In the genomic region with DNA sequence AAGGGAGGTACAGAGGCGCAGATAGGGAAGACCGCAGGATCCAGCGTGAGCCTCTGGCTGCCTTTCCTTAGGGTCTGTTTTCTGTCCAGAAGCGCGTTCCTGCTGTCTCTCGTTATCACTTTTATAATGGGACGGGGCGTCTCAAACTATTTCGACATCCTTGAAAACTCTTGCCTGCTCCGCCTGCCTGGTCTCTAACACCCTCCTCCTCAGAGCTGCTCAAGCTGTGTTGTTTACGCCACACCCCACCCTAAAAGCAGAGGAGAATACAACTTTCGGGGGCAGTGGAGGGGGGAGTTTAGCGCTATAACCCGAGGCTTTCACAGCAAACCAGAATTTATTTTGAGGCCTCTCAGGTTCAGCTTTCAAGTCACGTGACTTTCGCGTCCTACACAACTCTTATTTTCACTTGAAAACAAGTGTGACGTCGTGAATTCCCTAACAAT, we compare ENCODE assay signal across 8 cellular contexts. TPM values are rescaled to one million over a fixed set of nuclear protein-coding genes. Genes with fewer than 3 reads are reported as not detected.
A peak's percentile ranks its signal among the peaks of the same experiment; 100 is the strongest.
DNase-seq lines count a peak whose midpoint lies in the region; ATAC-seq and TF ChIP-seq lines count a peak whose summit lies in the region.

No MANE protein-coding gene starts in this region.

- no peaks in the 10 kb centered on the region for H3K36me3 ChIP-seq in MM.1S (replicated peaks; ENCODE audit: insufficient read depth, low read length)
- H3K36me3 ChIP-seq in colonic mucosa = no peaks in the 10 kb centered on the region
- no peaks in the 10 kb centered on the region for H3K36me3 ChIP-seq in lung (ENCODE audit: control insufficient read depth in 2 of 2, insufficient read depth in 2 of 2, low read length in 2 of 2)
- no peaks in the 10 kb centered on the region for H3K36me3 ChIP-seq in transverse colon

- ATAC-seq in GM18498 (IDR thresholded peaks at IDR 0.05; ENCODE audit: unreplicated experiment) (peak; percentile 3), lung (ENCODE audit: insufficient read depth, low FRiP score) (peak; percentile 17)

- H3K9me2 ChIP-seq in MM.1S (replicated peaks; ENCODE audit: insufficient read depth, low read length) = no peaks in the 10 kb centered on the region

- in situ Hi-C loops in transverse colon (cut with MboI; ENCODE audit: low pct_ligation_motif_present in 1 of 4, low pct_unique_long_range_greater_than_20kb in 1 of 4, low sequenced_read_pairs in 3 of 4) = no loop called here

- no peaks in the 10 kb centered on the region for H3F3A ChIP-seq in MM.1S (ENCODE audit: insufficient read depth, low read length)

- no peak for TF ChIP-seq EP300 in transverse colon (IDR thresholded peaks at IDR 0.05; ENCODE audit: low read depth)

- H3K27me3 ChIP-seq in MM.1S (replicated peaks; ENCODE audit: insufficient read depth, low read length) (no peaks in the 10 kb centered on the region), colonic mucosa (no peaks in the 10 kb centered on the region), lung (ENCODE audit: control insufficient read depth, insufficient read depth) (no peaks in the 10 kb centered on the region), transverse colon (no peaks in the 10 kb centered on the region)

- peaks cover 4% of the 10 kb centered on the region; the same call in 1 of the 2 replicates for H3K79me2 ChIP-seq in MM.1S (ENCODE audit: low read length)

- intact Hi-C loops in colonic mucosa (cut with DNase I) = no loop called here
- intact Hi-C loops in transverse colon (cut with DNase I; ENCODE audit: low total_unique reads) = no loop called here

- DNase-seq in MM.1S = no peak
- peak; percentile 41 for DNase-seq in colonic mucosa
- DNase-seq in lung (ENCODE audit: low spot score) = peak; percentile 41
- no peak for DNase-seq in transverse colon
- DNase-seq in NCI-H226 = no peak
- no peak for DNase-seq in NCI-H1048 (lab: John Stamatoyannopoulos, UW)
- no peak for DNase-seq in stimulated activated CD4-positive, alpha-beta T cell treated with anti-CD3 and anti-CD28 coated beads, Interleukin-2, amount 100 ng/mL, for 48 hours

- 4 to 36% methylated on average over 19 of the region's 19 CpGs for WGBS in lung, 2 donors
- 47% methylated on average over 19 of the region's 19 CpGs; no CpG with 5 or more reads in 1 of the 2 donors for WGBS in transverse colon (ENCODE audit: low coverage in 1 of 2), 2 donors

- peak overlapping the region; percentile 50 for H3K4me2 ChIP-seq in MM.1S (ENCODE audit: low read depth, low read length)

- peak overlapping the region; percentile 54 for H2AFZ ChIP-seq in MM.1S (ENCODE audit: low read length)

- H4K20me1 ChIP-seq in MM.1S (ENCODE audit: insufficient read depth, low read length) = no peaks in the 10 kb centered on the region

- H3K9me3 ChIP-seq in MM.1S (replicated peaks; ENCODE audit: insufficient read depth, low read length) (no peaks in the 10 kb centered on the region), colonic mucosa (no peaks in the 10 kb centered on the region), lung (ENCODE audit: control insufficient read depth in 2 of 2, insufficient read depth in 1 of 2, low read length in 1 of 2) (peaks cover 0 to 7% of the 10 kb centered on the region in 2 donors), transverse colon (no peaks in the 10 kb centered on the region)

- peak overlapping the region; percentile 20; the same call in 1 of the 2 replicates for H3K27ac ChIP-seq in MM.1S (ENCODE audit: low read length)
- H3K27ac ChIP-seq in colonic mucosa = peak overlapping the region; percentile 86
- H3K27ac ChIP-seq in lung (ENCODE audit: low read depth in 1 of 2, low read length in 1 of 2) = peak overlapping the region; percentile 76 to 92
- H3K27ac ChIP-seq in transverse colon = peak overlapping the region; percentile 93 to 98 (median 96)

- H3K4me1 ChIP-seq in MM.1S (ENCODE audit: low read length) (no peaks in the 10 kb centered on the region), colonic mucosa (no peaks in the 10 kb centered on the region), lung (ENCODE audit: control insufficient read depth in 2 of 2, insufficient read depth in 2 of 2, low read length in 2 of 2) (peaks cover 0 to 4% of the 10 kb centered on the region in 2 donors), transverse colon (peaks cover 5 to 24% (median 12%) of the 10 kb centered on the region in 4 donors)

- peak overlapping the region; percentile 36; the same call in 1 of the 2 replicates for H3K9ac ChIP-seq in MM.1S (ENCODE audit: low read length)
- H3K9ac ChIP-seq in colonic mucosa (ENCODE audit: low read depth in 2 of 2, low read length in 2 of 2) = peak overlapping the region; percentile 72 to 84

- no peak for TF ChIP-seq POLR2A in transverse colon (IDR thresholded peaks at IDR 0.05)

- no peak for TF ChIP-seq CTCF in MM.1S (IDR thresholded peaks at IDR 0.05; ENCODE audit: low read length)
- no peak for TF ChIP-seq CTCF in colonic mucosa (IDR thresholded peaks at IDR 0.05)
- no peak for TF ChIP-seq CTCF in lung (IDR thresholded peaks at IDR 0.05; ENCODE audit: control extremely low read depth, extremely low read depth)
- TF ChIP-seq CTCF in transverse colon (IDR thresholded peaks at IDR 0.05) = no peak

- H3K4me3 ChIP-seq in MM.1S (ENCODE audit: low read length) (peak overlapping the region; percentile 65), colonic mucosa (peak overlapping the region; percentile 18), lung (no peak overlapping the region), transverse colon (peak overlapping the region; percentile 7 to 78 (median 42))

RNA-seq across cellular contexts. Expression of gene FAM3A, which starts 0.6 kb away (rescaled TPM):
- 10 to 100 TPM; 63.1 to 71.1 TPM for total RNA-seq in colonic mucosa
- total RNA-seq in lung = 10 to 100 TPM; 21.5 to 48.6 TPM
- polyA plus RNA-seq in lung = 10 to 100 TPM; 43.9 to 61.2 TPM
- total RNA-seq in transverse colon = 100 to 1,000 TPM in 1 of 4 donors, 10 to 100 TPM in 3; 62.7 to 112 (median 72.5) TPM

RNA-seq across cellular contexts. Expression of gene SLC10A3, which starts 26.2 kb away (rescaled TPM):
- total RNA-seq in colonic mucosa (10 to 100 TPM; 23.0 to 24.5 TPM), lung (10 to 100 TPM; 11.1 to 30.9 TPM), transverse colon (100 to 1,000 TPM in 1 of 4 donors, 10 to 100 TPM in 3; 26.7 to 117 (median 34.4) TPM)
- polyA plus RNA-seq in lung = 10 to 100 TPM; 27.3 to 33.0 TPM

RNA-seq across cellular contexts. Expression of gene G6PD, which starts 30.0 kb away (rescaled TPM):
- total RNA-seq in colonic mucosa = 10 to 100 TPM; 41.0 to 48.6 TPM
- total RNA-seq in lung = 100 to 1,000 TPM in 1 of 2 donors, 10 to 100 TPM in 1; 24.3 to 106 TPM
- polyA plus RNA-seq in lung = 10 to 100 TPM; 55.4 to 75.6 TPM
- 10 to 100 TPM in 3 of 4 donors, 1 to 10 TPM in 1; 7.4 to 24.4 (median 19.3) TPM for total RNA-seq in transverse colon

RNA-seq across cellular contexts. Expression of gene UBL4A, which starts 30.3 kb away (rescaled TPM):
- total RNA-seq in colonic mucosa (10 to 100 TPM; 24.7 to 40.9 TPM), lung (10 to 100 TPM; 22.9 to 38.2 TPM), transverse colon (10 to 100 TPM; 19.9 to 50.7 (median 42.7) TPM)
- 10 to 100 TPM; 21.3 to 39.6 TPM for polyA plus RNA-seq in lung

RNA-seq across cellular contexts. Expression of gene IKBKG, which starts 30.7 kb away (rescaled TPM):
- total RNA-seq in colonic mucosa = 10 to 100 TPM; 20.6 to 28.4 TPM
- 10 to 100 TPM; 12.0 to 58.3 TPM for total RNA-seq in lung
- 10 to 100 TPM; 23.1 to 49.6 TPM for polyA plus RNA-seq in lung
- 10 to 100 TPM; 12.2 to 61.1 (median 25.1) TPM for total RNA-seq in transverse colon

Comparison
In these comparisons a context has a peak if more than half of its experiments do, and no peak if none do; other contexts are left out.
1. DNase-seq: peak in colonic mucosa (single experiment) and lung (single experiment); none in MM.1S (single experiment), transverse colon (single experiment), NCI-H226 (single experiment), NCI-H1048 (single experiment) and stimulated activated CD4-positive, alpha-beta T cell treated with anti-CD3 and anti-CD28 coated beads, Interleukin-2, amount 100 ng/mL, for 48 hours (0 of 2).
2. H3K27ac ChIP-seq: peak in every context shown above with its lines; median percentile 96 in transverse colon; 86 in colonic mucosa; 84 in lung; 20 in MM.1S.